20 cellular contexts compared by ENCODE assay signal in the genomic region with DNA sequence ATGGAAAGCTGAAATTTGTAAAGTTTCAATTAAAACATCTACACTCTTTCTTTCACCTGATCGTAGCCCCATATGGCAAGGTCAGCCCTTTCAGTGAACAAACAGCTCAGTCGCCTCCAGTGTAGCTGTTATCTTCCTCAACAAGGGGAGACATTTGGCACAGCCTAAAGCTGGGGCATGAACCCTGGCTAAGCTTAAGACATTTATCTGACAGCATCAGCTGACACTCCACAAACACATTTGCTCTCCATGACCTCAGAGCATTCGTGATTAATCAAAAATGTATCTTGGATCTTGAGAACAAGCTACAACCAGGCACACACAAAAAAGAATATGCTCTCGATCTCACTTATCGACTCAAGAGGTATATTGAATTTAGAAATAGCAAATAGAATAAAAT.
DNase-seq lines count a peak whose midpoint lies in the region; ATAC-seq and TF ChIP-seq lines count a peak whose summit lies in the region.
"Had no signal": no experiment of that assay in that cellular context is flagged by ENCODE, and none has a peak within 500 bp of the region (broad histone marks: within the 10 kb centered on the region; RNA-seq: fewer than 3 reads in every experiment).

No MANE protein-coding gene starts in this region.

- H3K27me3 Mint-ChIP-seq in type B pancreatic cell = peaks cover 5% of the 10 kb centered on the region

- H3K79me2 ChIP-seq in SK-N-SH (ENCODE audit: insufficient read depth) = no peaks in the 10 kb centered on the region

- H3K27ac ChIP-seq in SK-N-SH (ENCODE audit: low read depth in 2 of 2, low read length in 1 of 2) (peak overlapping the region in 1 of 2 experiments; percentile 87; a peak in 2 of 4 replicates), WERI-Rb-1 (peak overlapping the region; percentile 69), right cardiac atrium (ENCODE audit: low read length) (no peak overlapping the region)
- H3K27ac ChIP-seq: ascending aorta; BLaER1 treated with 17β-estradiol and CSF1 and Interleukin-3, amounts not matched to agents 10 nM and 100 nM; heart right ventricle; RWPE1; uterus had no signal

- no peak overlapping the region for H3K9ac ChIP-seq in SK-N-SH
- H3K9ac ChIP-seq: BLaER1 treated with 17β-estradiol and CSF1 and Interleukin-3, amounts not matched to agents 10 nM and 100 nM had no signal

- H3K9me3 ChIP-seq in SK-N-SH (no peaks in the 10 kb centered on the region), WERI-Rb-1 (ENCODE audit: severe bottlenecking) (no peaks in the 10 kb centered on the region), right cardiac atrium (ENCODE audit: control insufficient read depth, low read length) (no peaks in the 10 kb centered on the region)
- H3K9me3 ChIP-seq: ascending aorta; BLaER1 treated with 17β-estradiol and CSF1 and Interleukin-3, amounts not matched to agents 10 nM and 100 nM; uterus had no signal

- 69% methylated on average over 5 of the region's 5 CpGs for WGBS in SK-N-SH (ENCODE audit: low lambda C conversion rate)
- WGBS in right cardiac atrium = 52% methylated on average over 5 of the region's 5 CpGs

- H3K4me1 ChIP-seq in SK-N-SH (ENCODE audit: control insufficient read depth in 1 of 2, insufficient read depth in 2 of 2, low read depth in 1 of 2, low read length in 1 of 2) = peaks cover 4 to 46% of the 10 kb centered on the region in 2 experiments; a peak in 3 of 4 replicates
- no peaks in the 10 kb centered on the region for H3K4me1 ChIP-seq in right cardiac atrium (ENCODE audit: control insufficient read depth, insufficient read depth, low read length)
- H3K4me1 ChIP-seq: ascending aorta; BLaER1 treated with 17β-estradiol and CSF1 and Interleukin-3, amounts not matched to agents 10 nM and 100 nM; uterus had no signal

- no peak overlapping the region for H2AFZ ChIP-seq in SK-N-SH (ENCODE audit: low read depth)

- DNase-seq in SK-N-SH (peak; percentile 21), WERI-Rb-1 (peak; percentile 82), right cardiac atrium (no peak), type B pancreatic cell (ENCODE audit: extremely low spot score, unreplicated experiment) (no peak)
- no peak for DNase-seq in activated T-cell treated with anti-CD3 and anti-CD28 coated beads, Interleukin-2, amount 50 U/mL, for 48 hours
- DNase-seq: activated CD4-positive, alpha-beta T cell treated with anti-CD3 and anti-CD28 coated beads, Interleukin-2, amount 50 U/mL, for 48 hours; activated naive CD4-positive, alpha-beta T cell treated with anti-CD3 and anti-CD28 coated beads, Interleukin-2, amount 50 U/mL, for 16 hours; effector memory CD4-positive, alpha-beta T cell; heart right ventricle; NCI-H1105; stimulated activated CD4-positive, alpha-beta T cell treated with anti-CD3 and anti-CD28 coated beads, Interleukin-4, amount 100 ng/mL, for 4 hours; uterus had no signal

- H3K27me3 ChIP-seq in SK-N-SH (ENCODE audit: insufficient read depth) (no peaks in the 10 kb centered on the region), WERI-Rb-1 (ENCODE audit: insufficient read depth, low read depth, severe bottlenecking) (no peaks in the 10 kb centered on the region), right cardiac atrium (ENCODE audit: control insufficient read depth, insufficient read depth) (no peaks in the 10 kb centered on the region)
- H3K27me3 ChIP-seq: ascending aorta; BLaER1 treated with 17β-estradiol and CSF1 and Interleukin-3, amounts not matched to agents 10 nM and 100 nM; heart right ventricle; uterus had no signal

- H3K27ac Mint-ChIP-seq in type B pancreatic cell = no peak overlapping the region
- H3K27ac Mint-ChIP-seq: WTC11 had no signal

- TF ChIP-seq RAD21 in SK-N-SH (IDR thresholded peaks at IDR 0.05; ENCODE audit: low read length) = no peak; the same call in none of the 2 replicates

- H3K4me1 Mint-ChIP-seq in type B pancreatic cell (ENCODE audit: unreplicated experiment) = peaks cover 48% of the 10 kb centered on the region

- intact Hi-C loops in right cardiac atrium (cut with DNase I) = no loop called here

- H3K36me3 Mint-ChIP-seq in type B pancreatic cell = no peaks in the 10 kb centered on the region
- H3K36me3 Mint-ChIP-seq: WTC11 had no signal

- CTCF ChIA-PET in SK-N-SH (lab: Yijun Ruan, JAX) = interaction anchor here (1.0 to 3.0 kb wide), 2 partner anchors 18 to 52 kb away, joined by 3 to 13 read pairs; no protein-coding TSS in a partner anchor

- H3K9me2 ChIP-seq in SK-N-SH = no peaks in the 10 kb centered on the region

- peaks cover 7% of the 10 kb centered on the region for H3K9me3 Mint-ChIP-seq in type B pancreatic cell
- H3K9me3 Mint-ChIP-seq: WTC11 had no signal

- H3F3A ChIP-seq in SK-N-SH (replicated peaks; ENCODE audit: insufficient read depth) = no peaks in the 10 kb centered on the region

- peak in 1 of 2 experiments; percentile 82; a peak in 2 of 4 replicates for TF ChIP-seq EP300 in SK-N-SH (IDR thresholded peaks at IDR 0.05; ENCODE audit: borderline replicate concordance in 1 of 2, low read depth in 1 of 2, low read length in 1 of 2)

- TF ChIP-seq CTCF in SK-N-SH (IDR thresholded peaks at IDR 0.05) = no peak
- TF ChIP-seq CTCF in WERI-Rb-1 (IDR thresholded peaks at IDR 0.05; ENCODE audit: low read depth, low read length) = no peak
- no peak for TF ChIP-seq CTCF in type B pancreatic cell (conservative IDR thresholded peaks at IDR 0.05)

- H3K4me3 Mint-ChIP-seq in type B pancreatic cell = peak overlapping the region; percentile 35
- H3K4me3 Mint-ChIP-seq: WTC11 had no signal

- H4K20me1 ChIP-seq in SK-N-SH (ENCODE audit: insufficient read depth) = no peaks in the 10 kb centered on the region
- H4K20me1 ChIP-seq: BLaER1 treated with 17β-estradiol and CSF1 and Interleukin-3, amounts not matched to agents 10 nM and 100 nM had no signal

- no peak for ATAC-seq in SK-N-SH treated with all-trans-retinoic acid at 6 μM for 48 hours
- peak; percentile 67 for ATAC-seq in right cardiac atrium
- no peak for ATAC-seq in GM18498 (IDR thresholded peaks at IDR 0.05; ENCODE audit: unreplicated experiment)
- no peak for ATAC-seq in HG02763 (IDR thresholded peaks at IDR 0.05; ENCODE audit: unreplicated experiment)
- ATAC-seq: WTC11 had no signal

- H3K4me2 ChIP-seq in SK-N-SH = no peak overlapping the region
- H3K4me2 ChIP-seq: BLaER1 treated with 17β-estradiol and CSF1 and Interleukin-3, amounts not matched to agents 10 nM and 100 nM had no signal

- no peak overlapping the region; a peak in 1 of 4 replicates for H3K4me3 ChIP-seq in SK-N-SH (ENCODE audit: low read depth in 2 of 2, low read length in 1 of 2)
- H3K4me3 ChIP-seq in WERI-Rb-1 (ENCODE audit: low read depth, low read length) = peak overlapping the region; percentile 33
- H3K4me3 ChIP-seq in right cardiac atrium (ENCODE audit: low read length) = no peak overlapping the region
- H3K4me3 ChIP-seq: ascending aorta; BLaER1 treated with 17β-estradiol and CSF1 and Interleukin-3, amounts not matched to agents 10 nM and 100 nM; heart right ventricle; lung; uterus had no signal

- POLR2A ChIA-PET in SK-N-SH (lab: Yijun Ruan, JAX) = interaction anchor here (0.6 to 2.3 kb wide), 2 partner anchors 52 to 60 kb away, joined by 3 to 5 read pairs; no protein-coding TSS in a partner anchor

- H3K36me3 ChIP-seq in SK-N-SH (replicated peaks in 1 of 2; ENCODE audit: control insufficient read depth in 1 of 2, insufficient read depth in 2 of 2, low read length in 1 of 2) (no peaks in the 10 kb centered on the region), WERI-Rb-1 (no peaks in the 10 kb centered on the region)
- H3K36me3 ChIP-seq: ascending aorta; BLaER1 treated with 17β-estradiol and CSF1 and Interleukin-3, amounts not matched to agents 10 nM and 100 nM; heart right ventricle; uterus had no signal

TF ChIP-seq in SK-N-SH, 30 proteins besides CTCF, POLR2A, EP300 and RAD21:
- TF ChIP-seq TAF1 (IDR thresholded peaks at IDR 0.05; ENCODE audit: borderline replicate concordance, low read depth, low read length) = no peak
- TF ChIP-seq EZH2phosphoT487 (IDR thresholded peaks at IDR 0.05; ENCODE audit: borderline replicate concordance, low read depth) = no peak
- TF ChIP-seq RCOR1 (IDR thresholded peaks at IDR 0.05; ENCODE audit: low read length) = peak; percentile 85; the same call in 1 of the 2 replicates
- peak; percentile 94 for TF ChIP-seq GATA2 (CRISPR knock-in tag; IDR thresholded peaks at IDR 0.05)
- TF ChIP-seq CHD2 (IDR thresholded peaks at IDR 0.05; ENCODE audit: low read length, partially characterized antibody) = peak; percentile 42
- TF ChIP-seq YY1 (IDR thresholded peaks at IDR 0.05; ENCODE audit: low read depth) = no peak
- TF ChIP-seq FOSL2 (IDR thresholded peaks at IDR 0.05; ENCODE audit: borderline replicate concordance, low read depth) = no peak
- 0 out of 2 replicates have a peak, but pooled peaks have one; percentile 40 for TF ChIP-seq FOXJ3 (CRISPR knock-in tag; IDR thresholded peaks at IDR 0.05)
- TF ChIP-seq MEF2A (IDR thresholded peaks at IDR 0.05; ENCODE audit: borderline replicate concordance, low read depth) = no peak
- peak; percentile 30; the same call in 1 of the 2 replicates for TF ChIP-seq TCF12 (IDR thresholded peaks at IDR 0.05)

TF ChIP-seq in SK-N-SH treated with all-trans-retinoic acid at 6 μM for 48 hours, 23 proteins besides CTCF, POLR2A, EP300 and RAD21 (continues in another document):
- TF ChIP-seq, protein P1, sequence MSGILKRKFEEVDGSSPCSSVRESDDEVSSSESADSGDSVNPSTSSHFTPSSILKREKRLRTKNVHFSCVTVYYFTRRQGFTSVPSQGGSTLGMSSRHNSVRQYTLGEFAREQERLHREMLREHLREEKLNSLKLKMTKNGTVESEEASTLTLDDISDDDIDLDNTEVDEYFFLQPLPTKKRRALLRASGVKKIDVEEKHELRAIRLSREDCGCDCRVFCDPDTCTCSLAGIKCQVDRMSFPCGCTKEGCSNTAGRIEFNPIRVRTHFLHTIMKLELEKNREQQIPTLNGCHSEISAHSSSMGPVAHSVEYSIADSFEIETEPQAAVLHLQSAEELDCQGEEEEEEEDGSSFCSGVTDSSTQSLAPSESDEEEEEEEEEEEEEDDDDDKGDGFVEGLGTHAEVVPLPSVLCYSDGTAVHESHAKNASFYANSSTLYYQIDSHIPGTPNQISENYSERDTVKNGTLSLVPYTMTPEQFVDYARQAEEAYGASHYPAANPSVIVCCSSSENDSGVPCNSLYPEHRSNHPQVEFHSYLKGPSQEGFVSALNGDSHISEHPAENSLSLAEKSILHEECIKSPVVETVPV (CRISPR knock-in tag; IDR thresholded peaks at IDR 0.05) = no peak
- TF ChIP-seq OSR1 (CRISPR knock-in tag; IDR thresholded peaks at IDR 0.05) (no peak), TCF4 (CRISPR knock-in tag; IDR thresholded peaks at IDR 0.05; ENCODE audit: borderline replicate concordance) (no peak), ISL1 (CRISPR knock-in tag; IDR thresholded peaks at IDR 0.05) (no peak)

Comparison
In these comparisons a context has a peak if more than half of its experiments do, and no peak if none do; other contexts are left out.
1. DNase-seq: peak in SK-N-SH (single experiment) and WERI-Rb-1 (single experiment); none in right cardiac atrium (0 of 3), type B pancreatic cell (single experiment) and activated T-cell treated with anti-CD3 and anti-CD28 coated beads, Interleukin-2, amount 50 U/mL, for 48 hours (0 of 2).
2. ATAC-seq: peak in right cardiac atrium (2 of 2); none in SK-N-SH treated with all-trans-retinoic acid at 6 μM for 48 hours (single experiment), GM18498 (single experiment) and HG02763 (single experiment).